1 cellular context compared by ENCODE assay signal in the genomic region with DNA sequence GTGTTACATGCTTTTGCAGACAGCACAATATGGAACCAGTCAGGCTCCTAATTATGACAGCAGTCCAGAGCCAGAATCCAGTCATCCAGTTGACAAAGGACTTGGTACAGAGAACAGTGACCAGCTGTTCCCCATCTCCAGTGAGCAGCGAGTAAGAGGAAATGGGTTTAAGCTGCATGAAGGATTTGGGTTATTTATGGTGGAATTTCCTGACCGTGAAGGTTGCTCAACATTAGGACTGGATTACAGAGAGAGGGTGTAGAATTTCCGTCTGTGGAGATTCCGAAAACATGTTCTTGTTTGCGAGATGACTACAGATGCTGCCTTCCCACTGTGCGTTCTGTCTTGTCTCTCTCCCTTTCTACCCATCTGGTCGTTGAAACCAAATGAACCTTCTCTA.
TF ChIP-seq lines count a peak whose summit lies in the region.

No MANE protein-coding gene starts in this region.

TF ChIP-seq in WTC11, 78 proteins besides CTCF, POLR2A, EP300 and RAD21 (continued from another document):
- no peak for TF ChIP-seq IRF1 (CRISPR knock-in tag; IDR thresholded peaks at IDR 0.05)
- TF ChIP-seq ZNF396 (CRISPR knock-in tag; IDR thresholded peaks at IDR 0.05; ENCODE audit: borderline replicate concordance): no peak
- TF ChIP-seq FOXK1 (CRISPR knock-in tag; IDR thresholded peaks at IDR 0.05): no peak
